ENCODE assay signal across 17 cellular contexts in the genomic region with DNA sequence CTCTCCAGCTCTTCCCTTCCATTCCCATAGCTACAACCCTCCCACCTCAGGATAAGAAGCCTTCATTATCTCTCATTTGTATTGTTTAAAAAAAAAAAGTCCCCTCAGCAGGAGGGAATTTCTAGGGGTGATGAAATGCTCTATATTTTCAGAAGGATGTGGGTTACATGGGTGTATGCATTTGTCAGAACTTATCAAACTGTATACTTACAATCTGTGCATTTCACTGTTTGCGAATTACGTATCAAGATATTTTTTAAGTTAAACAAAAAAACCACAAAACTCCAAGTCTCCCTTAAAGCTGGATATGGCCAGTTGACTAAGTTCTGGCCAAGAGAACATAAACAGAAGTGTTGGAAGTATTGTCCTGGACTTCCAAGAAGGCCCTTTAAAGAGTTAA. TPM values are rescaled to one million over a fixed set of nuclear protein-coding genes. Genes with fewer than 3 reads are reported as not detected.
DNase-seq lines count a peak whose midpoint lies in the region; ATAC-seq, FAIRE-seq and TF ChIP-seq lines count a peak whose summit lies in the region.
"Had no signal": no experiment of that assay in that cellular context is flagged by ENCODE, and none has a peak within 500 bp of the region (broad histone marks: within the 10 kb centered on the region; RNA-seq: fewer than 3 reads in every experiment).

No MANE protein-coding gene starts in this region.

- H3K4me1 Mint-ChIP-seq in activated naive CD4-positive, alpha-beta T cell treated with anti-CD3 and anti-CD28 coated beads, Interleukin-2, amount 50 U/mL, for 24 hours: peaks cover 40% of the 10 kb centered on the region
- H3K4me1 Mint-ChIP-seq in activated T-helper 17 cell treated with anti-CD3 and anti-CD28 coated beads, Interleukin-2, amount 50 U/mL, for 72 hours: peaks cover 33% of the 10 kb centered on the region
- H3K4me1 Mint-ChIP-seq in CD14-positive monocyte: peaks cover 14% of the 10 kb centered on the region

- peak overlapping the region; percentile 46 for H3K4me3 Mint-ChIP-seq in activated naive CD4-positive, alpha-beta T cell treated with anti-CD3 and anti-CD28 coated beads, Interleukin-2, amount 50 U/mL, for 24 hours
- peak overlapping the region; percentile 88 for H3K4me3 Mint-ChIP-seq in activated T-helper 17 cell treated with anti-CD3 and anti-CD28 coated beads, Interleukin-2, amount 50 U/mL, for 72 hours
- H3K4me3 Mint-ChIP-seq in CD14-positive monocyte: no peak overlapping the region

- peaks cover 19% of the 10 kb centered on the region for H3K36me3 Mint-ChIP-seq in activated naive CD4-positive, alpha-beta T cell treated with anti-CD3 and anti-CD28 coated beads, Interleukin-2, amount 50 U/mL, for 24 hours
- peaks cover 63% of the 10 kb centered on the region for H3K36me3 Mint-ChIP-seq in activated T-helper 17 cell treated with anti-CD3 and anti-CD28 coated beads, Interleukin-2, amount 50 U/mL, for 72 hours (ENCODE audit: low read depth)
- peaks cover 49 to 69% of the 10 kb centered on the region in 2 donors for H3K36me3 Mint-ChIP-seq in CD14-positive monocyte

- ATAC-seq in activated T-helper 17 cell treated with anti-CD3 and anti-CD28 coated beads, Interleukin-2, amount 50 U/mL, for 72 hours (replicated peaks): no peak
- ATAC-seq in Right ventricle myocardium inferior: no peak
- ATAC-seq: HCT116, K562 had no signal

- TF ChIP-seq CTCF in fibroblast of the aortic adventitia (IDR thresholded peaks at IDR 0.05; ENCODE audit: insufficient read depth, low read length) (no peak), CD14-positive monocyte (IDR thresholded peaks at IDR 0.05) (no peak)

- DNase-seq in activated naive CD4-positive, alpha-beta T cell (lab: John Stamatoyannopoulos, UW): no peak
- DNase-seq in fibroblast of the aortic adventitia (ENCODE audit: low read depth) (peak; percentile 37), Right ventricle myocardium inferior (ENCODE audit: missing footprints) (no peak), urothelium cell line (ENCODE audit: low spot score) (no peak), CD14-positive monocyte (ENCODE audit: low spot score) (no peak)
- DNase-seq in stimulated activated naive CD4-positive, alpha-beta T cell treated with Interleukin-2 at 50 U/mL for 16 hours (lab: John Stamatoyannopoulos, UW): no peak
- DNase-seq: DMS79, NCI-H1092, NCI-H2171 treated with DMSO at 0.1 percent for 48 hours, sigmoid colon had no signal

- H3K27me3 Mint-ChIP-seq in activated naive CD4-positive, alpha-beta T cell treated with anti-CD3 and anti-CD28 coated beads, Interleukin-2, amount 50 U/mL, for 24 hours: no peaks in the 10 kb centered on the region
- no peaks in the 10 kb centered on the region for H3K27me3 Mint-ChIP-seq in activated T-helper 17 cell treated with anti-CD3 and anti-CD28 coated beads, Interleukin-2, amount 50 U/mL, for 72 hours
- H3K27me3 Mint-ChIP-seq in CD14-positive monocyte (ENCODE audit: low read depth in 3 of 3): peaks cover 0 to 1% (median 0%) of the 10 kb centered on the region in 3 donors

- H3K4me3 ChIP-seq in fibroblast of the aortic adventitia (ENCODE audit: low read depth, low read length): no peak overlapping the region
- H3K4me3 ChIP-seq: K562, sigmoid colon, SJSA1 had no signal

- peak overlapping the region; percentile 83 for H3K27ac Mint-ChIP-seq in activated naive CD4-positive, alpha-beta T cell treated with anti-CD3 and anti-CD28 coated beads, Interleukin-2, amount 50 U/mL, for 24 hours
- H3K27ac Mint-ChIP-seq in activated T-helper 17 cell treated with anti-CD3 and anti-CD28 coated beads, Interleukin-2, amount 50 U/mL, for 72 hours: peak overlapping the region; percentile 43
- H3K27ac Mint-ChIP-seq in CD14-positive monocyte: no peak overlapping the region

- H3K9me3 Mint-ChIP-seq in activated naive CD4-positive, alpha-beta T cell treated with anti-CD3 and anti-CD28 coated beads, Interleukin-2, amount 50 U/mL, for 24 hours: no peaks in the 10 kb centered on the region
- H3K9me3 Mint-ChIP-seq in activated T-helper 17 cell treated with anti-CD3 and anti-CD28 coated beads, Interleukin-2, amount 50 U/mL, for 72 hours: peaks cover 3% of the 10 kb centered on the region
- peaks cover 0 to 1% (median 0%) of the 10 kb centered on the region in 7 donors for H3K9me3 Mint-ChIP-seq in CD14-positive monocyte

- no peak for FAIRE-seq in urothelium cell line (lab: Jason Lieb, UNC)
- FAIRE-seq: bronchial epithelial cell, K562 had no signal

- intact Hi-C loops in Right ventricle myocardium inferior (cut with DNase I) (no loop called here), CD14-positive monocyte (cut with micrococcal nuclease) (no loop called here)

RNA-seq across cellular contexts. Expression of a gene that starts 2.0 kb away (rescaled TPM):
- total RNA-seq in activated T-helper 17 cell treated with anti-CD3 and anti-CD28 coated beads, Interleukin-2, amount 50 U/mL, for 72 hours: 100 to 1,000 TPM in 1 of 2 donors, 10 to 100 TPM in 1; 55.0 to 100 TPM
- total RNA-seq in fibroblast of the aortic adventitia (ENCODE audit: low replicate concordance): 4.8 and 23.8 TPM in 2 replicates
- total RNA-seq in Right ventricle myocardium inferior: 3.7 TPM
- polyA plus RNA-seq in CD14-positive monocyte: 1 to 10 TPM; 1.5 to 2.2 TPM

RNA-seq across cellular contexts. Expression of a gene that starts 30.0 kb away (rescaled TPM):
- total RNA-seq in activated T-helper 17 cell treated with anti-CD3 and anti-CD28 coated beads, Interleukin-2, amount 50 U/mL, for 72 hours: 100 to 1,000 TPM in 1 of 2 donors, 10 to 100 TPM in 1; 84.1 to 128 TPM
- total RNA-seq in fibroblast of the aortic adventitia (ENCODE audit: low replicate concordance) (39.7 and 65.3 TPM in 2 replicates), Right ventricle myocardium inferior (49.6 TPM)
- 10 to 100 TPM; 56.5 to 58.4 TPM for polyA plus RNA-seq in CD14-positive monocyte

RNA-seq across cellular contexts. Expression of a gene that starts 44.3 kb away (rescaled TPM):
- total RNA-seq in activated T-helper 17 cell treated with anti-CD3 and anti-CD28 coated beads, Interleukin-2, amount 50 U/mL, for 72 hours: under 1 TPM; 0.22 to 0.29 TPM
- total RNA-seq in fibroblast of the aortic adventitia (ENCODE audit: low replicate concordance): 0.18 and 0.98 TPM in 2 replicates
- 0.43 TPM for total RNA-seq in Right ventricle myocardium inferior
- polyA plus RNA-seq in CD14-positive monocyte: not detected
- total RNA-seq: bronchial epithelial cell had no signal

RNA-seq across cellular contexts. Expression of a gene that starts 50.9 kb away (rescaled TPM):
- not detected for total RNA-seq in activated T-helper 17 cell treated with anti-CD3 and anti-CD28 coated beads, Interleukin-2, amount 50 U/mL, for 72 hours
- total RNA-seq in fibroblast of the aortic adventitia (ENCODE audit: low replicate concordance): not detected in 2 replicates
- not detected for total RNA-seq in Right ventricle myocardium inferior
- polyA plus RNA-seq in CD14-positive monocyte: not detected
- total RNA-seq: bronchial epithelial cell, K562, lung microvascular endothelial cell, sigmoid colon, SJSA1 had no signal
- polyA plus RNA-seq: K562 had no signal

Comparison
In these comparisons a context has a peak if more than half of its experiments do, and no peak if none do; other contexts are left out.
1. H3K27ac Mint-ChIP-seq: peak in activated naive CD4-positive, alpha-beta T cell treated with anti-CD3 and anti-CD28 coated beads, Interleukin-2, amount 50 U/mL, for 24 hours (single experiment) and activated T-helper 17 cell treated with anti-CD3 and anti-CD28 coated beads, Interleukin-2, amount 50 U/mL, for 72 hours (single experiment); none in CD14-positive monocyte (0 of 7).
2. H3K4me3 Mint-ChIP-seq: peak in activated naive CD4-positive, alpha-beta T cell treated with anti-CD3 and anti-CD28 coated beads, Interleukin-2, amount 50 U/mL, for 24 hours (single experiment) and activated T-helper 17 cell treated with anti-CD3 and anti-CD28 coated beads, Interleukin-2, amount 50 U/mL, for 72 hours (single experiment); none in CD14-positive monocyte (0 of 2).